ENCODE assay signal across 8 cellular contexts in the genomic region with DNA sequence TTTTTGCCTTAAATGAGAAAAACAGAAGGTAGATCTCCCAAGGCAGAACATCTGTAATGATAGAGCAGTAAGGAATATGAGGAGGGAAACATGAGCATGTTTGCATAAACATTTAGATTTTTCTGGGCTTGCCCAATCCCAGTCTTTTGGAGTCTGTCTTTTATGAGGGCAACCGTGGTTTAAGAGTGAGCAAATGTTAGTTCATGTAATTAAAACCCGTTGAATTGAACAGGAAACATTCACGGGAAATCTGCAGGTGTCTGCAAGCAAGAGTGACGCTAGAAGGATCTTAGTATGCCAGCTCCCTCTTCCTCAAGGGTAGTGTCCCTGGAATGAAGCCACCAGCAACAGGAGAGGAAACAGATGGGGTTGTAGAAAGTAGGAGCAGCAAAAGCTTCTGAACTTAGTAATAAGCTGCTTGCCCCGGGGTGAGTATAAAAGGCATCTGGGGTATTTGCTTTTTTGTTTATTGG.
DNase-seq lines count a peak whose midpoint lies in the region; ATAC-seq lines count a peak whose summit lies in the region.

No MANE protein-coding gene starts in this region.

- H3K36me3 ChIP-seq in mucosa of stomach (ENCODE audit: control insufficient read depth, insufficient read depth, low read length): no peaks in the 10 kb centered on the region

- H3K4me1 ChIP-seq in mucosa of stomach (ENCODE audit: control insufficient read depth, insufficient read depth, low read length): peaks cover 71% of the 10 kb centered on the region

- H3K27me3 ChIP-seq in mucosa of stomach (ENCODE audit: control insufficient read depth, insufficient read depth, low read length): no peaks in the 10 kb centered on the region

- peaks cover 57% of the 10 kb centered on the region for H3K4me1 Mint-ChIP-seq in central memory CD8-positive, alpha-beta T cell

- no peaks in the 10 kb centered on the region for H3K9me3 ChIP-seq in mucosa of stomach (ENCODE audit: control insufficient read depth, low read length)

- no peak for ATAC-seq in central memory CD8-positive, alpha-beta T cell (replicated peaks; ENCODE audit: extremely low read depth, poor library complexity, severe bottlenecking)
- no peak for ATAC-seq in HG02885 (IDR thresholded peaks at IDR 0.05; ENCODE audit: poor library complexity, unreplicated experiment)
- ATAC-seq in GM19455 (IDR thresholded peaks at IDR 0.05; ENCODE audit: unreplicated experiment): no peak

- DNase-seq in NCI-H526 (lab: John Stamatoyannopoulos, UW): peak; percentile 27 to 29
- no peak for DNase-seq in NCI-H526 treated with DMSO at 0.1 percent for 48 hours (lab: John Stamatoyannopoulos, UW)
- DNase-seq in NCI-H345 treated with DMSO at 0.1 percent for 48 hours (lab: John Stamatoyannopoulos, UW; ENCODE audit: unreplicated experiment): peak; percentile 24
- DNase-seq in central memory CD8-positive, alpha-beta T cell (ENCODE audit: low spot score in 2 of 2): no peak
- DNase-seq in HuH-7.5 (ENCODE audit: low spot score): no peak

- peak overlapping the region; percentile 97 for H3K27ac Mint-ChIP-seq in central memory CD8-positive, alpha-beta T cell (ENCODE audit: low read depth)

- no peak overlapping the region for H3K4me3 ChIP-seq in mucosa of stomach (ENCODE audit: low read length)

- H3K4me3 Mint-ChIP-seq in central memory CD8-positive, alpha-beta T cell: peak overlapping the region; percentile 75

- no peaks in the 10 kb centered on the region for H3K27me3 Mint-ChIP-seq in central memory CD8-positive, alpha-beta T cell

- peaks cover 2% of the 10 kb centered on the region for H3K36me3 Mint-ChIP-seq in central memory CD8-positive, alpha-beta T cell (ENCODE audit: insufficient read depth)

- no peaks in the 10 kb centered on the region for H3K9me3 Mint-ChIP-seq in central memory CD8-positive, alpha-beta T cell

- H3K9ac ChIP-seq in mucosa of stomach (ENCODE audit: low read length): peak overlapping the region; percentile 50

Comparison
In these comparisons a context has a peak if more than half of its experiments do, and no peak if none do; other contexts are left out.
1. DNase-seq: peak in NCI-H526 (2 of 2) and NCI-H345 treated with DMSO at 0.1 percent for 48 hours (single experiment); none in NCI-H526 treated with DMSO at 0.1 percent for 48 hours (single experiment), central memory CD8-positive, alpha-beta T cell (0 of 2) and HuH-7.5 (single experiment).